ENCODE assay signal across 12 cellular contexts in genomic region chr3:194496217-194496881, GRCh38. TPM values are rescaled to one million over a fixed set of nuclear protein-coding genes. Genes with fewer than 3 reads are reported as not detected.
DNase-seq lines count a peak whose midpoint lies in the region; ATAC-seq, FAIRE-seq and TF ChIP-seq lines count a peak whose summit lies in the region.
"Had no signal": no experiment of that assay in that cellular context is flagged by ENCODE, and none has a peak within 500 bp of the region (broad histone marks: within the 10 kb centered on the region; RNA-seq: fewer than 3 reads in every experiment).

No MANE protein-coding gene starts in this region.

- H2AFZ ChIP-seq in KMS-11 (ENCODE audit: low read depth), result peak overlapping the region; percentile 44; the same call in 1 of the 2 replicates

- H3K9me3 Mint-ChIP-seq in activated T-cell treated with anti-CD3 and anti-CD28 coated beads, Interleukin-2, amount 50 U/mL, for 24 hours, result no peaks in the 10 kb centered on the region
- H3K9me3 Mint-ChIP-seq in WTC11, result no peaks in the 10 kb centered on the region

- FAIRE-seq in GM19239 (lab: Jason Lieb, UNC), result no peak
- FAIRE-seq: G401.6 had no signal

- WGBS in thyroid gland, 2 donors, result 61 to 77% methylated on average over 7 of the region's 7 CpGs

- ATAC-seq in WTC11 (no peak), HG03139 (IDR thresholded peaks at IDR 0.05; ENCODE audit: unreplicated experiment) (no peak)

- DNase-seq in activated T-cell treated with anti-CD3 and anti-CD28 coated beads, Interleukin-2, amount 50 U/mL, for 24 hours, result no peak
- DNase-seq in activated T-cell treated with anti-CD3 and anti-CD28 coated beads, Interleukin-2, amount 50 U/mL, for 1 hour, result no peak
- DNase-seq in WTC11 (ENCODE audit: low spot score) (no peak), thyroid gland (no peak), NCI-H2107 treated with DMSO at 0.1 percent for 48 hours (lab: John Stamatoyannopoulos, UW; ENCODE audit: unreplicated experiment) (no peak), GM19239 (ENCODE audit: insufficient read length, low spot score) (no peak)
- DNase-seq: NCI-H2171 treated with DMSO at 0.1 percent for 48 hours, SK-N-SH, upper lobe of left lung had no signal

- H3K4me1 ChIP-seq in KMS-11 (ENCODE audit: low read depth, poor library complexity, severe bottlenecking), result peaks cover 38% of the 10 kb centered on the region
- H3K4me1 ChIP-seq in thyroid gland, result peaks cover 39 to 54% of the 10 kb centered on the region in 2 donors

- TF ChIP-seq CTCF in KMS-11 (conservative IDR thresholded peaks at IDR 0.05; ENCODE audit: low read depth, low read length), result no peak
- no peak for TF ChIP-seq CTCF in WTC11 (IDR thresholded peaks at IDR 0.05)
- no peak for TF ChIP-seq CTCF in thyroid gland (IDR thresholded peaks at IDR 0.05)

- intact Hi-C loops in thyroid gland (cut with DNase I), result no loop called here

- H3K27ac Mint-ChIP-seq in activated T-cell treated with anti-CD3 and anti-CD28 coated beads, Interleukin-2, amount 50 U/mL, for 24 hours, result peak overlapping the region; percentile 29
- no peak overlapping the region for H3K27ac Mint-ChIP-seq in WTC11

- no peaks in the 10 kb centered on the region for H3K27me3 Mint-ChIP-seq in activated T-cell treated with anti-CD3 and anti-CD28 coated beads, Interleukin-2, amount 50 U/mL, for 24 hours
- H3K27me3 Mint-ChIP-seq in WTC11 (ENCODE audit: low read depth), result no peaks in the 10 kb centered on the region

- TF ChIP-seq POLR2A in thyroid gland (IDR thresholded peaks at IDR 0.05), result no peak

- no peak overlapping the region for H3K4me3 ChIP-seq in KMS-11 (IDR thresholded peaks at IDR 0.05; ENCODE audit: insufficient read depth, low read depth, low read length)
- no peak overlapping the region for H3K4me3 ChIP-seq in thyroid gland (replicated peaks in 1 of 3)
- H3K4me3 ChIP-seq: upper lobe of left lung had no signal

- no peaks in the 10 kb centered on the region for H3K79me2 ChIP-seq in KMS-11 (ENCODE audit: insufficient read depth, low read depth)

- H3K9ac ChIP-seq in KMS-11, result no peak overlapping the region
- H3K9ac ChIP-seq: SK-N-SH had no signal

- H3K27ac ChIP-seq in KMS-11 (0 out of 2 replicates have a peak overlapping the region, but pooled peaks have one; percentile 0), thyroid gland (peak overlapping the region; percentile 54 to 92 (median 79))
- H3K27ac ChIP-seq: upper lobe of left lung had no signal

- peaks cover 3% of the 10 kb centered on the region for H3K36me3 Mint-ChIP-seq in activated T-cell treated with anti-CD3 and anti-CD28 coated beads, Interleukin-2, amount 50 U/mL, for 24 hours (ENCODE audit: low read depth)
- H3K36me3 Mint-ChIP-seq in WTC11, result no peaks in the 10 kb centered on the region; the same call in 1 of the 2 replicates

- POLR2A ChIA-PET in WTC11 (lab: Charles Lee), result no interaction called here

- H3K4me1 Mint-ChIP-seq in activated T-cell treated with anti-CD3 and anti-CD28 coated beads, Interleukin-2, amount 50 U/mL, for 24 hours (ENCODE audit: low read depth), result peaks cover 32% of the 10 kb centered on the region
- H3K4me1 Mint-ChIP-seq in WTC11, result peaks cover 9% of the 10 kb centered on the region

- H3K27me3 ChIP-seq in KMS-11 (ENCODE audit: insufficient read depth, low read depth), result no peaks in the 10 kb centered on the region
- H3K27me3 ChIP-seq in thyroid gland, result no peaks in the 10 kb centered on the region
- H3K27me3 ChIP-seq: upper lobe of left lung had no signal

- CTCF ChIA-PET in WTC11 (lab: Charles Lee), result interaction anchor here (4.7 kb wide), 1 partner anchor 25 kb away, joined by 17 read pairs; no protein-coding TSS in a partner anchor

- H3K9me3 ChIP-seq in thyroid gland, result no peaks in the 10 kb centered on the region
- H3K9me3 ChIP-seq: SK-N-SH, upper lobe of left lung had no signal

- H3K36me3 ChIP-seq in KMS-11 (ENCODE audit: insufficient read depth) (no peaks in the 10 kb centered on the region), thyroid gland (no peaks in the 10 kb centered on the region)
- H3K36me3 ChIP-seq: upper lobe of left lung had no signal

- H3K4me3 Mint-ChIP-seq in activated T-cell treated with anti-CD3 and anti-CD28 coated beads, Interleukin-2, amount 50 U/mL, for 24 hours, result peak overlapping the region; percentile 12
- no peak overlapping the region for H3K4me3 Mint-ChIP-seq in WTC11

- no peaks in the 10 kb centered on the region for H4K20me1 ChIP-seq in KMS-11 (ENCODE audit: insufficient read depth)

- peak overlapping the region; percentile 58 for H3K4me2 ChIP-seq in KMS-11
- H3K4me2 ChIP-seq: SK-N-SH had no signal

TF ChIP-seq in WTC11, 78 proteins besides CTCF, POLR2A, EP300 and RAD21:
- peak; percentile 62; the same call in 1 of the 2 replicates for TF ChIP-seq GABPB1 (CRISPR knock-in tag; IDR thresholded peaks at IDR 0.05)
- no peak for TF ChIP-seq ZNF219 (CRISPR knock-in tag; IDR thresholded peaks at IDR 0.05; ENCODE audit: borderline replicate concordance)
- no peak for TF ChIP-seq ATF1 (CRISPR knock-in tag; IDR thresholded peaks at IDR 0.05)
- no peak for TF ChIP-seq ERG (CRISPR knock-in tag; IDR thresholded peaks at IDR 0.05)
- TF ChIP-seq ETV6 (CRISPR knock-in tag; IDR thresholded peaks at IDR 0.05), result no peak
- TF ChIP-seq, protein P1, sequence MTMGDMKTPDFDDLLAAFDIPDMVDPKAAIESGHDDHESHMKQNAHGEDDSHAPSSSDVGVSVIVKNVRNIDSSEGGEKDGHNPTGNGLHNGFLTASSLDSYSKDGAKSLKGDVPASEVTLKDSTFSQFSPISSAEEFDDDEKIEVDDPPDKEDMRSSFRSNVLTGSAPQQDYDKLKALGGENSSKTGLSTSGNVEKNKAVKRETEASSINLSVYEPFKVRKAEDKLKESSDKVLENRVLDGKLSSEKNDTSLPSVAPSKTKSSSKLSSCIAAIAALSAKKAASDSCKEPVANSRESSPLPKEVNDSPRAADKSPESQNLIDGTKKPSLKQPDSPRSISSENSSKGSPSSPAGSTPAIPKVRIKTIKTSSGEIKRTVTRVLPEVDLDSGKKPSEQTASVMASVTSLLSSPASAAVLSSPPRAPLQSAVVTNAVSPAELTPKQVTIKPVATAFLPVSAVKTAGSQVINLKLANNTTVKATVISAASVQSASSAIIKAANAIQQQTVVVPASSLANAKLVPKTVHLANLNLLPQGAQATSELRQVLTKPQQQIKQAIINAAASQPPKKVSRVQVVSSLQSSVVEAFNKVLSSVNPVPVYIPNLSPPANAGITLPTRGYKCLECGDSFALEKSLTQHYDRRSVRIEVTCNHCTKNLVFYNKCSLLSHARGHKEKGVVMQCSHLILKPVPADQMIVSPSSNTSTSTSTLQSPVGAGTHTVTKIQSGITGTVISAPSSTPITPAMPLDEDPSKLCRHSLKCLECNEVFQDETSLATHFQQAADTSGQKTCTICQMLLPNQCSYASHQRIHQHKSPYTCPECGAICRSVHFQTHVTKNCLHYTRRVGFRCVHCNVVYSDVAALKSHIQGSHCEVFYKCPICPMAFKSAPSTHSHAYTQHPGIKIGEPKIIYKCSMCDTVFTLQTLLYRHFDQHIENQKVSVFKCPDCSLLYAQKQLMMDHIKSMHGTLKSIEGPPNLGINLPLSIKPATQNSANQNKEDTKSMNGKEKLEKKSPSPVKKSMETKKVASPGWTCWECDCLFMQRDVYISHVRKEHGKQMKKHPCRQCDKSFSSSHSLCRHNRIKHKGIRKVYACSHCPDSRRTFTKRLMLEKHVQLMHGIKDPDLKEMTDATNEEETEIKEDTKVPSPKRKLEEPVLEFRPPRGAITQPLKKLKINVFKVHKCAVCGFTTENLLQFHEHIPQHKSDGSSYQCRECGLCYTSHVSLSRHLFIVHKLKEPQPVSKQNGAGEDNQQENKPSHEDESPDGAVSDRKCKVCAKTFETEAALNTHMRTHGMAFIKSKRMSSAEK (CRISPR knock-in tag; IDR thresholded peaks at IDR 0.05; ENCODE audit: borderline replicate concordance), result no peak
- TF ChIP-seq NR3C1 (CRISPR knock-in tag; conservative IDR thresholded peaks at IDR 0.05; ENCODE audit: low read depth), result no peak

RNA-seq across cellular contexts. Expression of gene ATP13A3, which starts 9.5 kb away (rescaled TPM):
- total RNA-seq in WTC11 (2021), result 75.7 to 79.1 TPM (median 78.3 TPM) in 3 replicates
- total RNA-seq in thyroid gland, result 100 to 1,000 TPM; 262 to 426 (median 341) TPM
